1 cellular context compared by ENCODE assay signal in genomic region chr2:28684142-28684858, GRCh38.
TF ChIP-seq lines count a peak whose summit lies in the region.

No MANE protein-coding gene starts in this region.

TF ChIP-seq in K562, 482 proteins besides CTCF, POLR2A, EP300 and RAD21 (continued from another document and continues in another):
- TF ChIP-seq CUX1 (CRISPR knock-in tag; IDR thresholded peaks at IDR 0.05) (no peak), ID3 (CRISPR knock-in tag; IDR thresholded peaks at IDR 0.05) (no peak), ID3 (tag; IDR thresholded peaks at IDR 0.05) (no peak), ETS1 (conservative IDR thresholded peaks at IDR 0.05; ENCODE audit: control insufficient read depth, low read depth, low read length) (no peak), RBM22 (IDR thresholded peaks at IDR 0.05; ENCODE audit: low read depth, low read length, poor library complexity, severe bottlenecking) (no peak), BCL6 (CRISPR knock-in tag; IDR thresholded peaks at IDR 0.05) (no peak), ZNF12 (CRISPR knock-in tag; IDR thresholded peaks at IDR 0.05) (no peak), NR2C2 (CRISPR knock-in tag; IDR thresholded peaks at IDR 0.05) (no peak), NR2C2 (tag; IDR thresholded peaks at IDR 0.05) (no peak), PTRF (tag; IDR thresholded peaks at IDR 0.05) (no peak), NFE2 (IDR thresholded peaks at IDR 0.05; ENCODE audit: low read depth) (no peak), MAX (CRISPR knock-in tag; IDR thresholded peaks at IDR 0.05) (no peak), SIN3B (IDR thresholded peaks at IDR 0.05; ENCODE audit: low read depth) (no peak), SMAD2 (IDR thresholded peaks at IDR 0.05; ENCODE audit: low read depth, low read length) (no peak), DPF2 (IDR thresholded peaks at IDR 0.05) (peak; percentile 68), ZNF134 (CRISPR knock-in tag; conservative IDR thresholded peaks at IDR 0.05) (peak; percentile 46; the same call in 1 of the 2 replicates), ZNF589 (CRISPR knock-in tag; IDR thresholded peaks at IDR 0.05; ENCODE audit: low read depth) (no peak), FOS (IDR thresholded peaks at IDR 0.05; ENCODE audit: extremely low read depth, insufficient read length) (no peak), NCOA4 (IDR thresholded peaks at IDR 0.05; ENCODE audit: partially characterized antibody) (no peak), GATA2 (CRISPR knock-in tag; IDR thresholded peaks at IDR 0.05) (peak; percentile 68; the same call in 1 of the 2 replicates), PREB (CRISPR knock-in tag; IDR thresholded peaks at IDR 0.05) (no peak), SETDB1 (IDR thresholded peaks at IDR 0.05; ENCODE audit: low read length) (no peak), ZNF232 (CRISPR knock-in tag; IDR thresholded peaks at IDR 0.05) (no peak), USF1 (CRISPR knock-in tag; IDR thresholded peaks at IDR 0.05) (no peak), MEIS2 (IDR thresholded peaks at IDR 0.05; ENCODE audit: partially characterized antibody) (peak; percentile 68), TCF7L2 (IDR thresholded peaks at IDR 0.05; ENCODE audit: low read depth, low read length) (no peak), SMAD4 (CRISPR knock-in tag; conservative IDR thresholded peaks at IDR 0.05) (peak; percentile 81; the same call in 1 of the 2 replicates), ADNP (tag; IDR thresholded peaks at IDR 0.05) (no peak), LEF1 (IDR thresholded peaks at IDR 0.05) (peak; percentile 60; the same call in 1 of the 2 replicates), CBX8 (IDR thresholded peaks at IDR 0.05; ENCODE audit: borderline replicate concordance, extremely low read depth, low read depth, low read length, poor library complexity, severe bottlenecking) (no peak), GATAD2A (IDR thresholded peaks at IDR 0.05) (no peak), ZNF124 (CRISPR knock-in tag; IDR thresholded peaks at IDR 0.05) (no peak), EHMT2 (IDR thresholded peaks at IDR 0.05) (no peak), JUN (IDR thresholded peaks at IDR 0.05; ENCODE audit: borderline replicate concordance, low read depth, low read length) (0 out of 2 replicates have a peak, but pooled peaks have one; percentile 16), JUN (CRISPR knock-in tag; IDR thresholded peaks at IDR 0.05; ENCODE audit: borderline replicate concordance) (no peak), MTA1 (IDR thresholded peaks at IDR 0.05; ENCODE audit: borderline replicate concordance) (peak; percentile 66; the same call in 1 of the 2 replicates), ZNF324 (CRISPR knock-in tag; IDR thresholded peaks at IDR 0.05) (no peak), OTX1 (CRISPR knock-in tag; IDR thresholded peaks at IDR 0.05) (no peak), VEZF1 (CRISPR knock-in tag; IDR thresholded peaks at IDR 0.05) (peak; percentile 26; the same call in 1 of the 2 replicates), DDX20 (tag; IDR thresholded peaks at IDR 0.05; ENCODE audit: low read depth) (no peak), XRCC5 (IDR thresholded peaks at IDR 0.05; ENCODE audit: low read depth, low read length) (no peak), ZNF507 (tag; conservative IDR thresholded peaks at IDR 0.05) (no peak), SMARCE1 (IDR thresholded peaks at IDR 0.05) (peak; percentile 76; the same call in 1 of the 2 replicates), HDAC1 (IDR thresholded peaks at IDR 0.05) (peak in 1 of 2 experiments; percentile 31; a peak in 1 of 4 replicates), MYNN (IDR thresholded peaks at IDR 0.05) (no peak), MYNN (CRISPR knock-in tag; IDR thresholded peaks at IDR 0.05) (no peak), KAT7 (CRISPR knock-in tag; IDR thresholded peaks at IDR 0.05; ENCODE audit: borderline replicate concordance) (no peak), TSC22D4 (tag; IDR thresholded peaks at IDR 0.05) (no peak), TCF7 (IDR thresholded peaks at IDR 0.05; ENCODE audit: borderline replicate concordance) (no peak), TAF15 (IDR thresholded peaks at IDR 0.05; ENCODE audit: low read depth, low read length) (no peak), BRF2 (IDR thresholded peaks at IDR 0.05; ENCODE audit: borderline replicate concordance, insufficient read depth, insufficient read length) (no peak), ATF7 (IDR thresholded peaks at IDR 0.05) (no peak), ELK1 (CRISPR knock-in tag; IDR thresholded peaks at IDR 0.05) (no peak), E2F6 (IDR thresholded peaks at IDR 0.05; ENCODE audit: borderline replicate concordance in 1 of 2, extremely low read depth in 1 of 2, insufficient read depth in 1 of 2, insufficient read length in 1 of 2, low read depth in 1 of 2, low read length in 1 of 2, poor library complexity in 1 of 2, severe bottlenecking in 1 of 2) (no peak), ZNF398 (CRISPR knock-in tag; IDR thresholded peaks at IDR 0.05) (no peak), BACH1 (tag; IDR thresholded peaks at IDR 0.05) (no peak), ZNF695 (CRISPR knock-in tag; IDR thresholded peaks at IDR 0.05) (no peak), RCOR1 (IDR thresholded peaks at IDR 0.05; ENCODE audit: borderline replicate concordance in 1 of 2, low read depth in 2 of 2, low read length in 2 of 2) (peak in 1 of 2 experiments; percentile 59; a peak in 1 of 4 replicates), POLR2AphosphoS5 (IDR thresholded peaks at IDR 0.05; ENCODE audit: control insufficient read depth, insufficient read depth, low read depth, low read length) (peak; percentile 36; the same call in 1 of the 2 replicates)
